In genomic region chr16:85800321-85800669, GRCh38 we compare ENCODE assay signal across 8 cellular contexts.
DNase-seq lines count a peak whose midpoint lies in the region; ATAC-seq and TF ChIP-seq lines count a peak whose summit lies in the region.

No MANE protein-coding gene starts in this region.

- no peak for TF ChIP-seq CTCF in HL-60 (IDR thresholded peaks at IDR 0.05; ENCODE audit: insufficient read depth, low read length)

- H3K4me1 Mint-ChIP-seq in activated naive CD4-positive, alpha-beta T cell treated with anti-CD3 and anti-CD28 coated beads, Interleukin-2, amount 50 U/mL, for 24 hours: peaks cover 58% of the 10 kb centered on the region

- H3K27me3 ChIP-seq in HL-60 (ENCODE audit: insufficient read depth, poor library complexity, severe bottlenecking): no peaks in the 10 kb centered on the region

- H3K36me3 Mint-ChIP-seq in activated naive CD4-positive, alpha-beta T cell treated with anti-CD3 and anti-CD28 coated beads, Interleukin-2, amount 50 U/mL, for 24 hours: peaks cover 25% of the 10 kb centered on the region

- no peaks in the 10 kb centered on the region for H3K9me3 Mint-ChIP-seq in activated naive CD4-positive, alpha-beta T cell treated with anti-CD3 and anti-CD28 coated beads, Interleukin-2, amount 50 U/mL, for 24 hours

- H3K27ac Mint-ChIP-seq in activated naive CD4-positive, alpha-beta T cell treated with anti-CD3 and anti-CD28 coated beads, Interleukin-2, amount 50 U/mL, for 24 hours: peak overlapping the region; percentile 95

- peak; percentile 56 for DNase-seq in COLO668 (lab: John Stamatoyannopoulos, UW; ENCODE audit: unreplicated experiment)
- DNase-seq in HL-60 (ENCODE audit: low read depth in 1 of 2, low spot score in 1 of 2): no peak
- peak; percentile 35 for DNase-seq in stimulated activated CD4-positive, alpha-beta T cell treated with anti-CD3 and anti-CD28 coated beads, Interleukin-4, amount 100 ng/mL, for 24 hours
- no peak for DNase-seq in AML-193 (lab: John Stamatoyannopoulos, UW)

- H3K4me3 ChIP-seq in HL-60 (replicated peaks; ENCODE audit: insufficient read depth, low read length): peak overlapping the region; percentile 84
- peak overlapping the region; percentile 93 for H3K4me3 ChIP-seq in iPS-11a (ENCODE audit: low read depth, low read length)

- ATAC-seq in GM18502 (IDR thresholded peaks at IDR 0.05; ENCODE audit: poor library complexity, unreplicated experiment) (no peak), HG02938 (IDR thresholded peaks at IDR 0.05; ENCODE audit: unreplicated experiment) (no peak)

- peak overlapping the region; percentile 89 for H3K4me3 Mint-ChIP-seq in activated naive CD4-positive, alpha-beta T cell treated with anti-CD3 and anti-CD28 coated beads, Interleukin-2, amount 50 U/mL, for 24 hours

- no peaks in the 10 kb centered on the region for H3K27me3 Mint-ChIP-seq in activated naive CD4-positive, alpha-beta T cell treated with anti-CD3 and anti-CD28 coated beads, Interleukin-2, amount 50 U/mL, for 24 hours

- peak overlapping the region; percentile 92 for H3K27ac ChIP-seq in HL-60 (replicated peaks)

Comparison
In these comparisons a context has a peak if more than half of its experiments do, and no peak if none do; other contexts are left out.
1. DNase-seq: peak in COLO668 (single experiment) and stimulated activated CD4-positive, alpha-beta T cell treated with anti-CD3 and anti-CD28 coated beads, Interleukin-4, amount 100 ng/mL, for 24 hours (single experiment); none in HL-60 (0 of 2) and AML-193 (0 of 2).